In genomic region chr4:152534541-152535231, GRCh38 we compare ENCODE assay signal across 8 cellular contexts. TPM values are rescaled to one million over a fixed set of nuclear protein-coding genes. Genes with fewer than 3 reads are reported as not detected.
DNase-seq lines count a peak whose midpoint lies in the region; ATAC-seq lines count a peak whose summit lies in the region.

No MANE protein-coding gene starts in this region.

- H3K4me3 Mint-ChIP-seq in activated naive CD8-positive, alpha-beta T cell: peak overlapping the region; percentile 95

- peaks cover 4% of the 10 kb centered on the region for H3K4me1 ChIP-seq in SJCRH30
- no peaks in the 10 kb centered on the region for H3K4me1 ChIP-seq in right cardiac atrium (ENCODE audit: control insufficient read depth, insufficient read depth, low read length)

- peaks cover 65% of the 10 kb centered on the region for H3K4me1 Mint-ChIP-seq in activated naive CD8-positive, alpha-beta T cell (ENCODE audit: low read depth)

- no peaks in the 10 kb centered on the region for H3K36me3 ChIP-seq in SJCRH30

- no peak for ATAC-seq in right cardiac atrium
- ATAC-seq in sciatic nerve: no peak
- no peak for ATAC-seq in GM18867 (IDR thresholded peaks at IDR 0.05; ENCODE audit: unreplicated experiment)

- peaks cover 11% of the 10 kb centered on the region for H3K36me3 Mint-ChIP-seq in activated naive CD8-positive, alpha-beta T cell

- H3K9me3 ChIP-seq in SJCRH30 (replicated peaks) (no peaks in the 10 kb centered on the region), right cardiac atrium (ENCODE audit: control insufficient read depth, low read length) (no peaks in the 10 kb centered on the region)

- peak overlapping the region; percentile 83 for H3K27ac Mint-ChIP-seq in activated naive CD8-positive, alpha-beta T cell

- WGBS in right cardiac atrium: 1% methylated on average over 35 of the region's 35 CpGs

- H3K9me3 Mint-ChIP-seq in activated naive CD8-positive, alpha-beta T cell (ENCODE audit: low read depth): no peaks in the 10 kb centered on the region

- H3K27me3 ChIP-seq in SJCRH30 (no peaks in the 10 kb centered on the region), right cardiac atrium (ENCODE audit: control insufficient read depth, insufficient read depth) (no peaks in the 10 kb centered on the region)

- H3K27ac ChIP-seq in SJCRH30 (no peak overlapping the region), right cardiac atrium (ENCODE audit: low read length) (peak overlapping the region; percentile 14)

- intact Hi-C loops in right cardiac atrium (cut with DNase I) (no loop called here), sciatic nerve (cut with DNase I) (no loop called here)

- peak; percentile 37 for DNase-seq in NCI-H82 (lab: John Stamatoyannopoulos, UW)
- DNase-seq in NCI-H82 treated with DMSO at 0.1 percent for 48 hours (lab: John Stamatoyannopoulos, UW; ENCODE audit: unreplicated experiment): no peak
- DNase-seq in SJCRH30: peak; percentile 23 to 41
- DNase-seq in right cardiac atrium: peak; percentile 29 to 74 (median 74)
- peak; percentile 69 for DNase-seq in sciatic nerve (ENCODE audit: low spot score)
- DNase-seq in SHP77 (lab: John Stamatoyannopoulos, UW): no peak

- H3K27me3 Mint-ChIP-seq in activated naive CD8-positive, alpha-beta T cell: no peaks in the 10 kb centered on the region

- peak overlapping the region; percentile 95 for H3K4me3 ChIP-seq in SJCRH30
- peak overlapping the region; percentile 98 for H3K4me3 ChIP-seq in right cardiac atrium (ENCODE audit: low read length)

RNA-seq across cellular contexts. Expression of gene FBXW7, which starts 1.2 kb away (rescaled TPM):
- 26.5 and 35.0 TPM in 2 replicates for total RNA-seq in SJCRH30 (2014; rRNA removed; shearing (Covaris generic))
- total RNA-seq in right cardiac atrium: 10 to 100 TPM; 41.6 to 52.2 (median 49.1) TPM
- polyA plus RNA-seq in right cardiac atrium: 14.8 TPM
- total RNA-seq in sciatic nerve: 85.0 TPM

Comparison
In these comparisons a context has a peak if more than half of its experiments do, and no peak if none do; other contexts are left out.
1. DNase-seq: peak in NCI-H82 (single experiment), SJCRH30 (2 of 2), right cardiac atrium (3 of 3) and sciatic nerve (single experiment); none in NCI-H82 treated with DMSO at 0.1 percent for 48 hours (single experiment) and SHP77 (0 of 2).